Comparison of ENCODE assay signal across 1 cellular context in genomic region chr2:11745613-11746375, GRCh38.
TF ChIP-seq lines count a peak whose summit lies in the region.

No MANE protein-coding gene starts in this region.

TF ChIP-seq in HepG2, 621 proteins besides CTCF, POLR2A, EP300 and RAD21 (continued from another document and continues in another):
- no peak for TF ChIP-seq ZZZ3 (CRISPR knock-in tag; IDR thresholded peaks at IDR 0.05; ENCODE audit: borderline replicate concordance)
- TF ChIP-seq ZNF333 (CRISPR knock-in tag; IDR thresholded peaks at IDR 0.05; ENCODE audit: borderline replicate concordance) = no peak
- TF ChIP-seq KDM5A (IDR thresholded peaks at IDR 0.05; ENCODE audit: borderline replicate concordance, low read length) = no peak
- TF ChIP-seq JUND (CRISPR knock-in tag; IDR thresholded peaks at IDR 0.05) = no peak
- no peak for TF ChIP-seq ZNF607 (CRISPR knock-in tag; IDR thresholded peaks at IDR 0.05; ENCODE audit: borderline replicate concordance)
- TF ChIP-seq CBFB (CRISPR knock-in tag; IDR thresholded peaks at IDR 0.05) = no peak
- TF ChIP-seq ZSCAN30 (CRISPR knock-in tag; IDR thresholded peaks at IDR 0.05) = no peak
- TF ChIP-seq ZNF274 (CRISPR knock-in tag; IDR thresholded peaks at IDR 0.05) = no peak
- TF ChIP-seq TIGD3 (CRISPR knock-in tag; IDR thresholded peaks at IDR 0.05; ENCODE audit: borderline replicate concordance) = no peak
- TF ChIP-seq ZSCAN20 (CRISPR knock-in tag; IDR thresholded peaks at IDR 0.05; ENCODE audit: borderline replicate concordance) = no peak
- TF ChIP-seq ZMYM3 (CRISPR knock-in tag; IDR thresholded peaks at IDR 0.05) = peak; percentile 94
- TF ChIP-seq ZNF670 (CRISPR knock-in tag; IDR thresholded peaks at IDR 0.05; ENCODE audit: borderline replicate concordance) = no peak
- no peak for TF ChIP-seq KLF15 (CRISPR knock-in tag; IDR thresholded peaks at IDR 0.05; ENCODE audit: borderline replicate concordance)
- 0 out of 2 replicates have a peak, but pooled peaks have one; percentile 7 for TF ChIP-seq SRY (CRISPR knock-in tag; IDR thresholded peaks at IDR 0.05)
- TF ChIP-seq TSC22D2 (CRISPR knock-in tag; IDR thresholded peaks at IDR 0.05; ENCODE audit: borderline replicate concordance) = no peak
- TF ChIP-seq ETV6 (CRISPR knock-in tag; conservative IDR thresholded peaks at IDR 0.05) = no peak
- TF ChIP-seq HDAC2 (CRISPR knock-in tag; IDR thresholded peaks at IDR 0.05) = no peak
- TF ChIP-seq RERE (CRISPR knock-in tag; IDR thresholded peaks at IDR 0.05; ENCODE audit: low read depth) = no peak
- TF ChIP-seq ZNF580 (CRISPR knock-in tag; IDR thresholded peaks at IDR 0.05; ENCODE audit: borderline replicate concordance, low read depth) = no peak
- TF ChIP-seq NFYB (CRISPR knock-in tag; IDR thresholded peaks at IDR 0.05) = 0 out of 2 replicates have a peak, but pooled peaks have one; percentile 26
- TF ChIP-seq ATF3 (CRISPR knock-in tag; IDR thresholded peaks at IDR 0.05) = no peak
- no peak for TF ChIP-seq ZNF552 (CRISPR knock-in tag; IDR thresholded peaks at IDR 0.05; ENCODE audit: borderline replicate concordance)
- no peak for TF ChIP-seq ZFP36L1 (CRISPR knock-in tag; IDR thresholded peaks at IDR 0.05)
- no peak for TF ChIP-seq ELF1 (CRISPR knock-in tag; IDR thresholded peaks at IDR 0.05)
- no peak for TF ChIP-seq ZNF414 (CRISPR knock-in tag; IDR thresholded peaks at IDR 0.05)
- TF ChIP-seq NCOA2 (CRISPR knock-in tag; IDR thresholded peaks at IDR 0.05) = 0 out of 2 replicates have a peak, but pooled peaks have one; percentile 12
- TF ChIP-seq HES4 (CRISPR knock-in tag; IDR thresholded peaks at IDR 0.05; ENCODE audit: borderline replicate concordance) = no peak
- peak; percentile 56 for TF ChIP-seq ZNF777 (CRISPR knock-in tag; IDR thresholded peaks at IDR 0.05)
- no peak for TF ChIP-seq ATF7-NPFF (CRISPR knock-in tag; IDR thresholded peaks at IDR 0.05; ENCODE audit: low read depth)
- no peak; the same call in 1 of the 2 replicates for TF ChIP-seq KDM1A (CRISPR knock-in tag; IDR thresholded peaks at IDR 0.05)
- TF ChIP-seq NCOA5 (CRISPR knock-in tag; IDR thresholded peaks at IDR 0.05) = no peak
- no peak for TF ChIP-seq ZNF251 (CRISPR knock-in tag; IDR thresholded peaks at IDR 0.05)
- 0 out of 2 replicates have a peak, but pooled peaks have one; percentile 16 for TF ChIP-seq KMT2B (CRISPR knock-in tag; IDR thresholded peaks at IDR 0.05)
- no peak for TF ChIP-seq ZFP90 (CRISPR knock-in tag; IDR thresholded peaks at IDR 0.05; ENCODE audit: borderline replicate concordance)
- TF ChIP-seq KLF11 (CRISPR knock-in tag; IDR thresholded peaks at IDR 0.05) = 0 out of 2 replicates have a peak, but pooled peaks have one; percentile 41
- no peak for TF ChIP-seq THYN1 (CRISPR knock-in tag; IDR thresholded peaks at IDR 0.05; ENCODE audit: borderline replicate concordance, low read depth)
- TF ChIP-seq PCBP2 (optimal IDR thresholded peaks at IDR 0.05; ENCODE audit: low read depth, low read length, poor library complexity, severe bottlenecking) = no peak
- no peak for TF ChIP-seq KDM4B (CRISPR knock-in tag; IDR thresholded peaks at IDR 0.05)
- TF ChIP-seq ZNF264 (CRISPR knock-in tag; IDR thresholded peaks at IDR 0.05) = no peak
- TF ChIP-seq ZNF512B (CRISPR knock-in tag; IDR thresholded peaks at IDR 0.05; ENCODE audit: borderline replicate concordance) = peak; percentile 65; the same call in 1 of the 2 replicates
- TF ChIP-seq MTERF4 (CRISPR knock-in tag; IDR thresholded peaks at IDR 0.05) = 0 out of 2 replicates have a peak, but pooled peaks have one; percentile 14
- 0 out of 2 replicates have a peak, but pooled peaks have one; percentile 1 for TF ChIP-seq ZNF768 (CRISPR knock-in tag; IDR thresholded peaks at IDR 0.05)
- no peak for TF ChIP-seq ZNF432 (CRISPR knock-in tag; IDR thresholded peaks at IDR 0.05; ENCODE audit: borderline replicate concordance)
- TF ChIP-seq CAMTA2 (CRISPR knock-in tag; IDR thresholded peaks at IDR 0.05; ENCODE audit: borderline replicate concordance) = no peak
- 0 out of 2 replicates have a peak, but pooled peaks have one; percentile 24 for TF ChIP-seq CCDC6 (CRISPR knock-in tag; IDR thresholded peaks at IDR 0.05)
- no peak for TF ChIP-seq SNAI1 (CRISPR knock-in tag; IDR thresholded peaks at IDR 0.05; ENCODE audit: borderline replicate concordance)
- 0 out of 2 replicates have a peak, but pooled peaks have one; percentile 70 for TF ChIP-seq ZNF354B (CRISPR knock-in tag; IDR thresholded peaks at IDR 0.05)
- TF ChIP-seq ZNF674 (CRISPR knock-in tag; IDR thresholded peaks at IDR 0.05; ENCODE audit: low read depth) = no peak
- TF ChIP-seq HMGXB4 (CRISPR knock-in tag; IDR thresholded peaks at IDR 0.05; ENCODE audit: borderline replicate concordance in 1 of 2, low read depth in 1 of 2) = no peak
- TF ChIP-seq TRAFD1 (CRISPR knock-in tag; IDR thresholded peaks at IDR 0.05; ENCODE audit: borderline replicate concordance) = no peak
- TF ChIP-seq YY1 (IDR thresholded peaks at IDR 0.05; ENCODE audit: insufficient read depth, insufficient replicate concordance, low read depth, low read length) = no peak
- TF ChIP-seq BHLHE40 (IDR thresholded peaks at IDR 0.05; ENCODE audit: low read length) = no peak
- TF ChIP-seq KLF6 (CRISPR knock-in tag; IDR thresholded peaks at IDR 0.05) = 0 out of 2 replicates have a peak, but pooled peaks have one; percentile 1
- TF ChIP-seq ZNF597 (CRISPR knock-in tag; IDR thresholded peaks at IDR 0.05) = no peak
